Comparison of ENCODE assay signal across 19 cellular contexts in genomic region chr6:1760876-1761275, GRCh38.
"Had no signal": no experiment of that assay in that cellular context is flagged by ENCODE, and none has a peak within 500 bp of the region (broad histone marks: within the 10 kb centered on the region; RNA-seq: fewer than 3 reads in every experiment).

No MANE protein-coding gene starts in this region.

- H3K4me3 Mint-ChIP-seq: activated CD8-positive, alpha-beta T cell treated with anti-CD3 and anti-CD28 coated beads for 36 hours; activated naive CD4-positive, alpha-beta T cell treated with anti-CD3 and anti-CD28 coated beads, Interleukin-2, amount 50 U/mL, for 24 hours; activated T-helper 1 cell treated with anti-CD3 and anti-CD28 coated beads, Interleukin-12 subunit alpha, Interleukin-12 subunit beta, Interleukin-2, Interleukin-4 antibody, amounts not matched to agents 30 ng/mL and 10 ng/mL and 1 ng/mL, durations not matched to agents 14 hours and 24 hours and 36 hours; central memory CD8-positive, alpha-beta T cell; T-helper 1 cell treated with Interleukin-12 subunit alpha and Interleukin-12 subunit beta and Interleukin-4 antibody, amounts not matched to agents 30 μg/mL and 1 μg/mL, for 36 hours had no signal

- H3K4me1 Mint-ChIP-seq: activated naive CD4-positive, alpha-beta T cell treated with anti-CD3 and anti-CD28 coated beads, Interleukin-2, amount 50 U/mL, for 24 hours; central memory CD8-positive, alpha-beta T cell had no signal

- H3K4me3 ChIP-seq: SJSA1 had no signal

- H3K27me3 ChIP-seq: SJSA1 had no signal

- H3K27ac Mint-ChIP-seq: activated CD8-positive, alpha-beta T cell treated with anti-CD3 and anti-CD28 coated beads for 36 hours; activated naive CD4-positive, alpha-beta T cell treated with anti-CD3 and anti-CD28 coated beads, Interleukin-2, amount 50 U/mL, for 24 hours; activated T-helper 1 cell treated with anti-CD3 and anti-CD28 coated beads, Interleukin-12 subunit alpha, Interleukin-12 subunit beta, Interleukin-2, Interleukin-4 antibody, amounts not matched to agents 30 ng/mL and 10 ng/mL and 1 ng/mL, durations not matched to agents 14 hours and 24 hours and 36 hours; T-helper 1 cell treated with Interleukin-12 subunit alpha and Interleukin-12 subunit beta and Interleukin-4 antibody, amounts not matched to agents 30 μg/mL and 1 μg/mL, for 36 hours had no signal

- H3K9me3 ChIP-seq: SJSA1 had no signal

- H3K36me3 ChIP-seq: SJSA1 had no signal

- H3K27ac ChIP-seq: SJSA1 had no signal

- H3K27me3 Mint-ChIP-seq: activated CD8-positive, alpha-beta T cell treated with anti-CD3 and anti-CD28 coated beads for 36 hours; activated naive CD4-positive, alpha-beta T cell treated with anti-CD3 and anti-CD28 coated beads, Interleukin-2, amount 50 U/mL, for 24 hours; central memory CD8-positive, alpha-beta T cell had no signal

- DNase-seq: activated CD4-positive, alpha-beta T cell treated with anti-CD3 and anti-CD28 coated beads for 4 hours; activated CD8-positive, alpha-beta memory T cell treated with anti-CD3 and anti-CD28 coated beads, Interleukin-2, amount 50 U/mL, for 4 hours; activated CD8-positive, alpha-beta T cell treated with anti-CD3 and anti-CD28 coated beads for 36 hours; activated effector memory CD4-positive, alpha-beta T cell treated with Interleukin-2 at 50 U/mL for 16 hours; activated naive CD4-positive, alpha-beta T cell; activated T-cell treated with anti-CD3 and anti-CD28 coated beads, Interleukin-2, amount 50 U/mL, for 1 hour; aorta; Karpas-422; MM.1S; NCI-H1694 treated with DMSO at 0.1 percent for 48 hours; NCI-H446; NCI-H524; SHP77 had no signal

- H3K9me3 Mint-ChIP-seq: activated naive CD4-positive, alpha-beta T cell treated with anti-CD3 and anti-CD28 coated beads, Interleukin-2, amount 50 U/mL, for 24 hours; activated T-helper 1 cell treated with anti-CD3 and anti-CD28 coated beads, Interleukin-12 subunit alpha, Interleukin-12 subunit beta, Interleukin-2, Interleukin-4 antibody, amounts not matched to agents 30 ng/mL and 10 ng/mL and 1 ng/mL, durations not matched to agents 14 hours and 24 hours and 36 hours; central memory CD8-positive, alpha-beta T cell; T-helper 1 cell treated with Interleukin-12 subunit alpha and Interleukin-12 subunit beta and Interleukin-4 antibody, amounts not matched to agents 30 μg/mL and 1 μg/mL, for 36 hours had no signal

- ATAC-seq: activated CD4-positive, CD25-positive, alpha-beta regulatory T cell treated with anti-CD3 and anti-CD28 coated beads, Interleukin-2, amount 50 U/mL, for 24 hours; activated CD8-positive, alpha-beta T cell treated with anti-CD3 and anti-CD28 coated beads for 36 hours had no signal
